In the genomic region with DNA sequence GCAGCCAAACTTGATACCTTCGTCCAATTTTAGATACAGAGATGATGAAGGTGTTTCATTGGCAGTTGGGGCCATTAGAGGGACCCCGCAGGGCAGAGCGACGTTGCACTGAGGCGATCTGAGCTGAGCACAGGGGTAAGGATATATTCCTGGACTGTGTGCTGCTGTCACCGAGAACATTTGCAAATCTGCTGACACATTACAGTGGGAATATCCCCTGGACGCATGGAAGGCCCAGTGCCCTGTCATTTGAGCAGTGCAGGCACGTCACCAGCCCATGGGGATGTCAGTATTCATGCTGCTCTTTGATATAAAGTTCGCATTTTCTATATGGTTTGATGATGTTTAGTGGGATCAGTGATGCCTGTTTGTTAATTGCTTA, we compare ENCODE assay signal across 9 cellular contexts. TPM values are rescaled to one million over a fixed set of nuclear protein-coding genes. Genes with fewer than 3 reads are reported as not detected.
A peak's percentile ranks its signal among the peaks of the same experiment; 100 is the strongest.
DNase-seq lines count a peak whose midpoint lies in the region; ATAC-seq and TF ChIP-seq lines count a peak whose summit lies in the region.
"Had no signal": no experiment of that assay in that cellular context is flagged by ENCODE, and none has a peak within 500 bp of the region (broad histone marks: within the 10 kb centered on the region; RNA-seq: fewer than 3 reads in every experiment).

No MANE protein-coding gene starts in this region.

- peaks cover 7% of the 10 kb centered on the region for H3K4me1 Mint-ChIP-seq in memory B cell

- no peak for TF ChIP-seq CTCF in BE2C (IDR thresholded peaks at IDR 0.05; ENCODE audit: low read depth, low read length)
- TF ChIP-seq CTCF in HFF-Myc (IDR thresholded peaks at IDR 0.05; ENCODE audit: low read depth, low read length, missing control alignments) = no peak

- no peaks in the 10 kb centered on the region for H3K27me3 Mint-ChIP-seq in memory B cell

- peak; percentile 30 to 36 for ATAC-seq in activated naive CD4-positive, alpha-beta T cell treated with anti-CD3 and anti-CD28 coated beads, Interleukin-2, amount 50 U/mL, for 72 hours
- peak; percentile 13 for ATAC-seq in memory B cell (ENCODE audit: low read depth)
- ATAC-seq in HG03432 (IDR thresholded peaks at IDR 0.05; ENCODE audit: unreplicated experiment) = no peak

- H3K36me3 Mint-ChIP-seq in activated naive CD4-positive, alpha-beta T cell treated with anti-CD3 and anti-CD28 coated beads, Interleukin-2, amount 50 U/mL, for 72 hours = no peaks in the 10 kb centered on the region
- H3K36me3 Mint-ChIP-seq in memory B cell = no peaks in the 10 kb centered on the region

- no peaks in the 10 kb centered on the region for H3K36me3 ChIP-seq in BE2C
- H3K36me3 ChIP-seq: neutrophil had no signal

- no peaks in the 10 kb centered on the region for H3K9me3 Mint-ChIP-seq in activated naive CD4-positive, alpha-beta T cell treated with anti-CD3 and anti-CD28 coated beads, Interleukin-2, amount 50 U/mL, for 72 hours
- H3K9me3 Mint-ChIP-seq in memory B cell = peaks cover 3% of the 10 kb centered on the region

- no peaks in the 10 kb centered on the region for H3K9me3 ChIP-seq in BE2C
- H3K9me3 ChIP-seq: neutrophil had no signal

- peak overlapping the region; percentile 1 for H3K4me3 Mint-ChIP-seq in memory B cell

- peak overlapping the region; percentile 60 for H3K4me3 ChIP-seq in BE2C (ENCODE audit: low read depth, low read length)
- H3K4me3 ChIP-seq in HFF-Myc (replicated peaks; ENCODE audit: low read depth, low read length) = 0 out of 2 replicates have a peak overlapping the region, but pooled peaks have one; percentile 4

- DNase-seq in BE2C (peak; percentile 19), HFF-Myc (ENCODE audit: extremely low read depth, low read depth) (no peak), memory B cell (ENCODE audit: low spot score in 2 of 2) (no peak), DMS 273 treated with DMSO at 0.1 percent for 48 hours (lab: John Stamatoyannopoulos, UW) (no peak), DMS79 treated with DMSO at 0.1 percent for 48 hours (lab: John Stamatoyannopoulos, UW) (no peak), OCI-M1 (lab: John Stamatoyannopoulos, UW) (no peak)
- no peak for DNase-seq in activated naive CD4-positive, alpha-beta T cell treated with anti-CD3 and anti-CD28 coated beads, Interleukin-2, amount 50 U/mL, for 72 hours (ENCODE audit: low spot score in 2 of 2)

- no peaks in the 10 kb centered on the region for H3K27me3 ChIP-seq in BE2C

- no peak overlapping the region for H3K27ac Mint-ChIP-seq in activated naive CD4-positive, alpha-beta T cell treated with anti-CD3 and anti-CD28 coated beads, Interleukin-2, amount 50 U/mL, for 72 hours
- no peak overlapping the region for H3K27ac Mint-ChIP-seq in memory B cell

- no peaks in the 10 kb centered on the region for H3K4me1 ChIP-seq in BE2C

RNA-seq across cellular contexts. Expression of a gene that starts 10.4 kb away (rescaled TPM):
- polyA plus RNA-seq in BE2C (2012; ENCODE audit: insufficient read depth, insufficient read length, low read depth) = 45.5 TPM
- 100 to 1,000 TPM; 112 to 167 TPM for total RNA-seq in activated naive CD4-positive, alpha-beta T cell treated with anti-CD3 and anti-CD28 coated beads, Interleukin-2, amount 50 U/mL, for 72 hours
